Comparison of ENCODE assay signal across 1 cellular context in genomic region chr16:49594706-49595534, GRCh38.
TF ChIP-seq lines count a peak whose summit lies in the region.

No MANE protein-coding gene starts in this region.

TF ChIP-seq in GM12878, 131 proteins besides CTCF, POLR2A, EP300 and RAD21 (continued from another document):
- TF ChIP-seq ZNF592 (IDR thresholded peaks at IDR 0.05): no peak
- no peak for TF ChIP-seq TCF7 (IDR thresholded peaks at IDR 0.05; ENCODE audit: borderline replicate concordance)
- TF ChIP-seq SMARCA5 (IDR thresholded peaks at IDR 0.05): no peak
- TF ChIP-seq FOS (IDR thresholded peaks at IDR 0.05; ENCODE audit: borderline replicate concordance, extremely low read depth, insufficient read length): no peak
- no peak for TF ChIP-seq ZNF207 (IDR thresholded peaks at IDR 0.05; ENCODE audit: borderline replicate concordance)
- no peak for TF ChIP-seq BACH1 (IDR thresholded peaks at IDR 0.05; ENCODE audit: borderline replicate concordance)
- TF ChIP-seq CREB1 (IDR thresholded peaks at IDR 0.05; ENCODE audit: low read depth): no peak
- no peak for TF ChIP-seq GABPA (IDR thresholded peaks at IDR 0.05; ENCODE audit: low read depth)
- no peak for TF ChIP-seq WRNIP1 (IDR thresholded peaks at IDR 0.05; ENCODE audit: borderline replicate concordance, low read depth, low read length)
- no peak for TF ChIP-seq BCL3 (IDR thresholded peaks at IDR 0.05; ENCODE audit: borderline replicate concordance, insufficient read depth, low read depth, low read length, poor library complexity, severe bottlenecking)
- TF ChIP-seq E2F4 (IDR thresholded peaks at IDR 0.05; ENCODE audit: low read depth, low read length): no peak
TF ChIP-seq in GM12878: peak in this region for 0.
